ENCODE assay signal across 8 cellular contexts in genomic region chr6:33904050-33904827, GRCh38.
DNase-seq lines count a peak whose midpoint lies in the region; ATAC-seq lines count a peak whose summit lies in the region.

No MANE protein-coding gene starts in this region.

- DNase-seq in NK-92 (lab: John Stamatoyannopoulos, UW; ENCODE audit: unreplicated experiment) (peak; percentile 18), kidney glomerular epithelial cell (lab: John Stamatoyannopoulos, UW) (no peak), NCI-H1092 treated with DMSO at 0.1 percent for 48 hours (lab: John Stamatoyannopoulos, UW) (no peak), HT-29 (ENCODE audit: low spot score) (no peak)
- peak; percentile 83 for DNase-seq in activated effector memory CD4-positive, alpha-beta T cell treated with anti-CD3 and anti-CD28 coated beads, Interleukin-2, amount 50 U/mL, for 16 hours

- H3K9me3 ChIP-seq in BLaER1 treated with 17β-estradiol and CSF1 and Interleukin-3, amounts not matched to agents 10 nM and 100 nM (replicated peaks in 1 of 11) = no peaks in the 10 kb centered on the region

- peak; percentile 76 for ATAC-seq in GM21367 (IDR thresholded peaks at IDR 0.05; ENCODE audit: unreplicated experiment)

- H3K27me3 ChIP-seq in BLaER1 treated with 17β-estradiol and CSF1 and Interleukin-3, amounts not matched to agents 10 nM and 100 nM = no peaks in the 10 kb centered on the region

- H3K27ac ChIP-seq in BLaER1 treated with 17β-estradiol and CSF1 and Interleukin-3, amounts not matched to agents 10 nM and 100 nM = peak overlapping the region in 10 of 11 experiments; percentile 9 to 94 (median 85); a peak in 19 of 22 replicates
- H3K27ac ChIP-seq in skin epidermis = peak overlapping the region in 15 of 21 experiments; percentile 1 to 91 (median 54)

- peak overlapping the region; percentile 60 to 99 (median 89) for H3K4me2 ChIP-seq in BLaER1 treated with 17β-estradiol and CSF1 and Interleukin-3, amounts not matched to agents 10 nM and 100 nM

- peak overlapping the region in 9 of 11 experiments; percentile 19 to 85 (median 72); a peak in 17 of 22 replicates for H3K9ac ChIP-seq in BLaER1 treated with 17β-estradiol and CSF1 and Interleukin-3, amounts not matched to agents 10 nM and 100 nM

- peaks cover 76 to 98% (median 93%) of the 10 kb centered on the region in 10 experiments for H3K4me1 ChIP-seq in BLaER1 treated with 17β-estradiol and CSF1 and Interleukin-3, amounts not matched to agents 10 nM and 100 nM

- no peaks in the 10 kb centered on the region for H3K36me3 ChIP-seq in BLaER1 treated with 17β-estradiol and CSF1 and Interleukin-3, amounts not matched to agents 10 nM and 100 nM

- peaks cover 0 to 12% (median 0%) of the 10 kb centered on the region in 11 experiments; a peak in 2 of 22 replicates for H4K20me1 ChIP-seq in BLaER1 treated with 17β-estradiol and CSF1 and Interleukin-3, amounts not matched to agents 10 nM and 100 nM

- H3K4me3 ChIP-seq in BLaER1 treated with 17β-estradiol and CSF1 and Interleukin-3, amounts not matched to agents 10 nM and 100 nM = peak overlapping the region in 7 of 10 experiments; percentile 19 to 54 (median 37); a peak in 14 of 20 replicates
- H3K4me3 ChIP-seq in skin epidermis = no peak overlapping the region

Comparison
In these comparisons a context has a peak if more than half of its experiments do, and no peak if none do; other contexts are left out.
1. H3K4me3 ChIP-seq: peak in BLaER1 treated with 17β-estradiol and CSF1 and Interleukin-3, amounts not matched to agents 10 nM and 100 nM (7 of 10); none in skin epidermis (0 of 7).
2. DNase-seq: peak in NK-92 (single experiment) and activated effector memory CD4-positive, alpha-beta T cell treated with anti-CD3 and anti-CD28 coated beads, Interleukin-2, amount 50 U/mL, for 16 hours (single experiment); none in kidney glomerular epithelial cell (single experiment), NCI-H1092 treated with DMSO at 0.1 percent for 48 hours (single experiment) and HT-29 (single experiment).